In genomic region chr5:94945656-94946055, GRCh38 we compare ENCODE assay signal across 40 cellular contexts.
DNase-seq lines count a peak whose midpoint lies in the region; ATAC-seq, FAIRE-seq and TF ChIP-seq lines count a peak whose summit lies in the region.
"Had no signal": no experiment of that assay in that cellular context is flagged by ENCODE, and none has a peak within 500 bp of the region (broad histone marks: within the 10 kb centered on the region; RNA-seq: fewer than 3 reads in every experiment).

No MANE protein-coding gene starts in this region.

- no peaks in the 10 kb centered on the region for H3K4me1 Mint-ChIP-seq in activated T-helper 17 cell treated with anti-CD3 and anti-CD28 coated beads, Interleukin-2, amount 50 U/mL, for 72 hours
- no peaks in the 10 kb centered on the region for H3K4me1 Mint-ChIP-seq in stimulated activated memory B cell treated with anti-CD40 and anti-IgM and Interleukin-4, amounts not matched to agents 10 μg/mL and 1 μg/mL and 100 μg/mL, for 72 hours
- H3K4me1 Mint-ChIP-seq: CD8-positive, alpha-beta memory T cell; mesothelial cell of epicardium; naive B cell; stimulated activated naive B cell treated with anti-CD40 and anti-IgM and Interleukin-4, amounts not matched to agents 10 μg/mL and 1 μg/mL and 100 μg/mL, for 72 hours had no signal

- intact Hi-C loops in right lobe of liver (cut with DNase I) (no loop called here), HepG2 (cut with micrococcal nuclease; ENCODE audit: unreplicated experiment) (no loop called here), Right ventricle myocardium superior (cut with DNase I) (no loop called here)

- H3K27me3 ChIP-seq in right lobe of liver, result no peaks in the 10 kb centered on the region
- H3K27me3 ChIP-seq in HepG2 (ENCODE audit: control insufficient read depth in 1 of 2, insufficient read depth in 2 of 2, low read length in 2 of 2), result no peaks in the 10 kb centered on the region
- H3K27me3 ChIP-seq: breast epithelium, uterus had no signal

- H4K20me1 ChIP-seq in HepG2 (ENCODE audit: insufficient read depth, low read length), result no peaks in the 10 kb centered on the region

- no TSS peak for BruUV-seq in HepG2 (replicated peaks; lab: Mats Ljungman, UMichigan)

- ATAC-seq in right lobe of liver, result peak in 3 of 4 donors; percentile 33 to 54 (median 45)
- no peak for ATAC-seq in HepG2
- peak; percentile 43 for ATAC-seq in Right ventricle myocardium superior (ENCODE audit: poor library complexity)
- no peak for ATAC-seq in activated T-helper 17 cell treated with anti-CD3 and anti-CD28 coated beads, Interleukin-2, amount 50 U/mL, for 72 hours (replicated peaks)
- no peak for ATAC-seq in stimulated activated memory B cell treated with anti-CD40 and anti-IgM and Interleukin-4, amounts not matched to agents 10 μg/mL and 1 μg/mL and 100 μg/mL, for 72 hours
- ATAC-seq: GM23338; Panc1; stimulated activated naive B cell treated with anti-CD40 and anti-IgM and Interleukin-4, amounts not matched to agents 10 μg/mL and 1 μg/mL and 100 μg/mL, for 72 hours; WTC11 had no signal

- TF ChIP-seq EP300 in HepG2 (IDR thresholded peaks at IDR 0.05; ENCODE audit: low read depth in 2 of 2, low read length in 2 of 2) (no peak), HepG2 (CRISPR knock-in tag; IDR thresholded peaks at IDR 0.05; ENCODE audit: borderline replicate concordance) (no peak)

- H3K4me3 Mint-ChIP-seq in activated T-helper 17 cell treated with anti-CD3 and anti-CD28 coated beads, Interleukin-2, amount 50 U/mL, for 72 hours, result no peak overlapping the region
- H3K4me3 Mint-ChIP-seq in stimulated activated memory B cell treated with anti-CD40 and anti-IgM and Interleukin-4, amounts not matched to agents 10 μg/mL and 1 μg/mL and 100 μg/mL, for 72 hours, result no peak overlapping the region
- H3K4me3 Mint-ChIP-seq: activated naive CD8-positive, alpha-beta T cell; CD8-positive, alpha-beta memory T cell; GM23338; mesothelial cell of epicardium; naive B cell; stimulated activated naive B cell treated with anti-CD40 and anti-IgM and Interleukin-4, amounts not matched to agents 10 μg/mL and 1 μg/mL and 100 μg/mL, for 72 hours; WTC11 had no signal

- H3K9me3 Mint-ChIP-seq in activated T-helper 17 cell treated with anti-CD3 and anti-CD28 coated beads, Interleukin-2, amount 50 U/mL, for 72 hours, result no peaks in the 10 kb centered on the region
- no peaks in the 10 kb centered on the region for H3K9me3 Mint-ChIP-seq in stimulated activated memory B cell treated with anti-CD40 and anti-IgM and Interleukin-4, amounts not matched to agents 10 μg/mL and 1 μg/mL and 100 μg/mL, for 72 hours
- H3K9me3 Mint-ChIP-seq: CD8-positive, alpha-beta memory T cell; GM23338; mesothelial cell of epicardium; naive B cell; stimulated activated naive B cell treated with anti-CD40 and anti-IgM and Interleukin-4, amounts not matched to agents 10 μg/mL and 1 μg/mL and 100 μg/mL, for 72 hours; WTC11 had no signal

- no peak overlapping the region for H3K27ac Mint-ChIP-seq in activated T-helper 17 cell treated with anti-CD3 and anti-CD28 coated beads, Interleukin-2, amount 50 U/mL, for 72 hours
- H3K27ac Mint-ChIP-seq in stimulated activated memory B cell treated with anti-CD40 and anti-IgM and Interleukin-4, amounts not matched to agents 10 μg/mL and 1 μg/mL and 100 μg/mL, for 72 hours, result no peak overlapping the region
- H3K27ac Mint-ChIP-seq: activated naive CD8-positive, alpha-beta T cell; GM23338; mesothelial cell of epicardium; naive B cell; progenitor cell of endocrine pancreas; stimulated activated naive B cell treated with anti-CD40 and anti-IgM and Interleukin-4, amounts not matched to agents 10 μg/mL and 1 μg/mL and 100 μg/mL, for 72 hours; WTC11 had no signal

- H3K27ac ChIP-seq in right lobe of liver (no peak overlapping the region), HepG2 (ENCODE audit: extremely low read length, insufficient read depth, low read length) (no peak overlapping the region)
- H3K27ac ChIP-seq: breast epithelium, epithelial cell of prostate, uterus had no signal

- no peak for FAIRE-seq in HepG2 (lab: Jason Lieb, UNC)
- FAIRE-seq: A204.1, colon, GM18507, GM19239, islet of Langerhans had no signal

- POLR2A ChIA-PET in HepG2 (lab: Yijun Ruan, JAX), result no interaction called here

- no peak for TF ChIP-seq RAD21 in HepG2 (CRISPR knock-in tag; IDR thresholded peaks at IDR 0.05)

- H3K4me1 ChIP-seq in right lobe of liver (no peaks in the 10 kb centered on the region), HepG2 (ENCODE audit: insufficient read depth, low read length) (no peaks in the 10 kb centered on the region)
- H3K4me1 ChIP-seq: breast epithelium, uterus had no signal

- WGBS in right lobe of liver (ENCODE audit: insufficient coverage, low coverage, low lambda C conversion rate, missing lambda C conversion rate), result 44% methylated on average over 1 of the region's 2 CpGs
- 4% methylated on average over 2 of the region's 2 CpGs for WGBS in HepG2 (ENCODE audit: low lambda C conversion rate)

- CTCF ChIA-PET in HepG2 (lab: Yijun Ruan, JAX; ENCODE audit: low intra/inter-chr PET ratio, low total read pairs), result no interaction called here

- no peak overlapping the region for H3K4me2 ChIP-seq in HepG2 (ENCODE audit: low read depth, low read length)
- H3K4me2 ChIP-seq: GM23338 had no signal

- no peak overlapping the region for H2AFZ ChIP-seq in HepG2 (ENCODE audit: low read length)
- H2AFZ ChIP-seq: GM23338 had no signal

- DNase-seq in right lobe of liver, result peak in 2 of 3 donors; percentile 30 to 48
- no peak for DNase-seq in HepG2 (ENCODE audit: low spot score)
- DNase-seq in Right ventricle myocardium superior, result peak; percentile 76
- DNase-seq in middle frontal gyrus (ENCODE audit: extremely low spot score, low spot score), result peak; percentile 3
- no peak for DNase-seq in NCI-H226
- no peak for DNase-seq in activated CD4-positive, alpha-beta T cell treated with anti-CD3 and anti-CD28 coated beads for 48 hours
- DNase-seq: activated CD4-positive, alpha-beta T cell treated with anti-CD3 and anti-CD28 coated beads, Interleukin-2, amount 50 U/mL, for 1 hour; activated effector memory CD4-positive, alpha-beta T cell treated with anti-CD3 and anti-CD28 coated beads, Interleukin-2, amount 50 U/mL, for 16 hours; activated T-cell treated with anti-CD3 and anti-CD28 coated beads, Interleukin-2, amount 50 U/mL, for 1 hour; CD8-positive, alpha-beta memory T cell; DMS 273 treated with DMSO at 0.1 percent for 48 hours; effector CD8-positive, alpha-beta T cell; EL; glutamatergic neuron; KG1; naive B cell; NCI-H1417; NCI-H2081; NCI-H2227 treated with DMSO at 0.1 percent for 48 hours; NCI-H69; SHP77 treated with DMSO at 0.1 percent for 48 hours; stimulated activated CD4-positive, alpha-beta T cell treated with anti-CD3 and anti-CD28 coated beads, Interleukin-15, amount 100 ng/mL, for 24 hours; stimulated activated naive B cell treated with anti-CD40 and anti-IgM and Interleukin-4, amounts not matched to agents 10 μg/mL and 1 μg/mL and 100 μg/mL, for 72 hours; T-helper 9 cell; uterus had no signal

- H3K36me3 Mint-ChIP-seq in activated T-helper 17 cell treated with anti-CD3 and anti-CD28 coated beads, Interleukin-2, amount 50 U/mL, for 72 hours (ENCODE audit: low read depth), result no peaks in the 10 kb centered on the region
- no peaks in the 10 kb centered on the region for H3K36me3 Mint-ChIP-seq in stimulated activated memory B cell treated with anti-CD40 and anti-IgM and Interleukin-4, amounts not matched to agents 10 μg/mL and 1 μg/mL and 100 μg/mL, for 72 hours
- H3K36me3 Mint-ChIP-seq: activated naive CD8-positive, alpha-beta T cell; CD8-positive, alpha-beta memory T cell; mesothelial cell of epicardium; naive B cell; stimulated activated naive B cell treated with anti-CD40 and anti-IgM and Interleukin-4, amounts not matched to agents 10 μg/mL and 1 μg/mL and 100 μg/mL, for 72 hours; WTC11 had no signal

- no peak for TF ChIP-seq CTCF in right lobe of liver (IDR thresholded peaks at IDR 0.05)
- no peak for TF ChIP-seq CTCF in HepG2 (CRISPR knock-in tag; IDR thresholded peaks at IDR 0.05)

- in situ Hi-C loops in HepG2 (cut with HindIII; ENCODE audit: extremely low pct_ligation_motif_present, low pct_unique_long_range_greater_than_20kb), result no loop called here

- H3K36me3 ChIP-seq in right lobe of liver, result no peaks in the 10 kb centered on the region
- no peaks in the 10 kb centered on the region for H3K36me3 ChIP-seq in HepG2 (replicated peaks in 1 of 2; ENCODE audit: control insufficient read depth in 1 of 2, insufficient read depth in 2 of 2, low read length in 2 of 2)
- H3K36me3 ChIP-seq: breast epithelium, uterus had no signal

- H3K27me3 Mint-ChIP-seq in activated T-helper 17 cell treated with anti-CD3 and anti-CD28 coated beads, Interleukin-2, amount 50 U/mL, for 72 hours, result no peaks in the 10 kb centered on the region
- H3K27me3 Mint-ChIP-seq in stimulated activated memory B cell treated with anti-CD40 and anti-IgM and Interleukin-4, amounts not matched to agents 10 μg/mL and 1 μg/mL and 100 μg/mL, for 72 hours, result no peaks in the 10 kb centered on the region
- H3K27me3 Mint-ChIP-seq: naive B cell; progenitor cell of endocrine pancreas; stimulated activated naive B cell treated with anti-CD40 and anti-IgM and Interleukin-4, amounts not matched to agents 10 μg/mL and 1 μg/mL and 100 μg/mL, for 72 hours had no signal

- H3K4me3 ChIP-seq in right lobe of liver (no peak overlapping the region), HepG2 (replicated peaks in 1 of 3; ENCODE audit: insufficient read depth in 1 of 3, low read depth in 2 of 3, low read length in 3 of 3) (no peak overlapping the region)
- H3K4me3 ChIP-seq: breast epithelium, GM23338, uterus had no signal

- H3K9ac ChIP-seq in HepG2 (ENCODE audit: insufficient read depth, low read depth, low read length), result no peak overlapping the region

- H3K79me2 ChIP-seq in HepG2 (ENCODE audit: insufficient read depth, low read length), result no peaks in the 10 kb centered on the region

- TF ChIP-seq POLR2A in right lobe of liver (IDR thresholded peaks at IDR 0.05) (no peak), HepG2 (IDR thresholded peaks at IDR 0.05; ENCODE audit: insufficient read depth in 1 of 2, low read depth in 2 of 2, low read length in 2 of 2) (no peak)

- H3K9me3 ChIP-seq in right lobe of liver (no peaks in the 10 kb centered on the region), HepG2 (ENCODE audit: low read length) (no peaks in the 10 kb centered on the region)
- H3K9me3 ChIP-seq: breast epithelium, uterus had no signal

Comparison
In these comparisons a context has a peak if more than half of its experiments do, and no peak if none do; other contexts are left out.
1. ATAC-seq: peak in right lobe of liver (3 of 4) and Right ventricle myocardium superior (single experiment); none in HepG2 (single experiment), activated T-helper 17 cell treated with anti-CD3 and anti-CD28 coated beads, Interleukin-2, amount 50 U/mL, for 72 hours (single experiment) and stimulated activated memory B cell treated with anti-CD40 and anti-IgM and Interleukin-4, amounts not matched to agents 10 μg/mL and 1 μg/mL and 100 μg/mL, for 72 hours (single experiment).
2. DNase-seq: peak in right lobe of liver (2 of 3), Right ventricle myocardium superior (single experiment) and middle frontal gyrus (single experiment); none in HepG2 (single experiment), NCI-H226 (single experiment) and activated CD4-positive, alpha-beta T cell treated with anti-CD3 and anti-CD28 coated beads for 48 hours (single experiment).